In genomic region chr4:14018191-14018853, GRCh38 we compare ENCODE assay signal across 20 cellular contexts.
"Had no signal": no experiment of that assay in that cellular context is flagged by ENCODE, and none has a peak within 500 bp of the region (broad histone marks: within the 10 kb centered on the region; RNA-seq: fewer than 3 reads in every experiment).

No MANE protein-coding gene starts in this region.

- H3K4me2 ChIP-seq: smooth muscle cell had no signal

- H3K9me3 ChIP-seq: suprapubic skin, thyroid gland, uterus had no signal

- H3K36me3 ChIP-seq: heart left ventricle, left ventricle myocardium inferior, neutrophil, sigmoid colon, suprapubic skin, thyroid gland, upper lobe of left lung, uterus had no signal

- H3K27ac ChIP-seq: coronary artery, heart left ventricle, left ventricle myocardium inferior, neutrophil, sigmoid colon, suprapubic skin, thyroid gland, upper lobe of left lung, uterus had no signal

- H3K4me1 ChIP-seq: heart left ventricle, left ventricle myocardium inferior, sigmoid colon, suprapubic skin, thyroid gland, upper lobe of left lung, uterus had no signal

- DNase-seq: effector CD4-positive, alpha-beta T cell; endodermal cell; heart left ventricle; hypothalamus; islet precursor cell; left ventricle myocardium inferior; mesendoderm; naive thymus-derived CD8-positive, alpha-beta T cell; posterior cingulate gyrus; sigmoid colon; stimulated activated CD4-positive, alpha-beta T cell treated with anti-CD3 and anti-CD28 coated beads, Interleukin-2, amount 100 ng/mL, for 48 hours; stimulated activated naive CD8-positive, alpha-beta T cell treated with anti-CD3 and anti-CD28 coated beads, Interleukin-15, Interleukin-2, amounts not matched to agents 100 U/mL and 50 U/mL, for 24 hours; thyroid gland; upper lobe of left lung; uterus had no signal

- H3K27me3 ChIP-seq: heart left ventricle, neutrophil, sigmoid colon, suprapubic skin, thyroid gland, upper lobe of left lung, uterus had no signal

- ATAC-seq: heart left ventricle; naive thymus-derived CD8-positive, alpha-beta T cell; stimulated activated naive CD8-positive, alpha-beta T cell treated with anti-CD3 and anti-CD28 coated beads, Interleukin-15, Interleukin-2, amounts not matched to agents 100 U/mL and 50 U/mL, for 24 hours had no signal

- H3K4me3 ChIP-seq: coronary artery, heart left ventricle, left ventricle myocardium inferior, lung, sigmoid colon, smooth muscle cell, suprapubic skin, thyroid gland, upper lobe of left lung, uterus had no signal
